In genomic region chr1:68339505-68339904, GRCh38 we compare ENCODE assay signal across 16 cellular contexts.
DNase-seq lines count a peak whose midpoint lies in the region; ATAC-seq and TF ChIP-seq lines count a peak whose summit lies in the region.
"Had no signal": no experiment of that assay in that cellular context is flagged by ENCODE, and none has a peak within 500 bp of the region (broad histone marks: within the 10 kb centered on the region; RNA-seq: fewer than 3 reads in every experiment).

No MANE protein-coding gene starts in this region.

- H3K4me1 ChIP-seq in HCT116 (ENCODE audit: control insufficient read depth in 1 of 2, insufficient read depth in 2 of 2, low read length in 2 of 2) = peaks cover 0 to 17% of the 10 kb centered on the region in 2 experiments; a peak in 2 of 4 replicates
- no peaks in the 10 kb centered on the region for H3K4me1 ChIP-seq in gastrocnemius medialis

- peaks cover 8 to 42% of the 10 kb centered on the region in 2 donors for H3K27me3 Mint-ChIP-seq in stimulated activated naive B cell treated with anti-CD40 and anti-IgM and Interleukin-4, amounts not matched to agents 10 μg/mL and 1 μg/mL and 100 μg/mL, for 72 hours
- H3K27me3 Mint-ChIP-seq: activated CD4-positive, alpha-beta T cell treated with anti-CD3 and anti-CD28 coated beads, Interleukin-2, amount 10 ng/mL, durations not matched to agents 24 days and 14 days had no signal

- no peak overlapping the region for H3K4me2 ChIP-seq in HCT116 (ENCODE audit: low read length)

- no TSS peak for BruUV-seq in HCT116 (replicated peaks; lab: Mats Ljungman, UMichigan)

- no peaks in the 10 kb centered on the region for H4K20me1 ChIP-seq in HCT116 (ENCODE audit: insufficient read depth)

- intact Hi-C loops in HCT116 (cut with micrococcal nuclease) (no loop called here), gastrocnemius medialis (cut with DNase I; ENCODE audit: low total_unique reads) (no loop called here)

- H3K4me3 ChIP-seq in HCT116 (replicated peaks in 1 of 2; ENCODE audit: low read depth in 1 of 2, low read length in 2 of 2) = no peak overlapping the region
- H3K4me3 ChIP-seq in fibroblast of mammary gland (ENCODE audit: control insufficient read depth, low read depth, low read length) = no peak overlapping the region
- H3K4me3 ChIP-seq in gastrocnemius medialis = no peak overlapping the region

- H3K27ac ChIP-seq in HCT116 (ENCODE audit: low read depth, low read length) (no peak overlapping the region), gastrocnemius medialis (no peak overlapping the region)

- H3K9me3 ChIP-seq in HCT116 (ENCODE audit: control insufficient read depth in 1 of 2, insufficient read depth in 1 of 2, low read depth in 1 of 2, low read length in 2 of 2) (no peaks in the 10 kb centered on the region), gastrocnemius medialis (no peaks in the 10 kb centered on the region)

- no peak overlapping the region for H3K27ac Mint-ChIP-seq in stimulated activated naive B cell treated with anti-CD40 and anti-IgM and Interleukin-4, amounts not matched to agents 10 μg/mL and 1 μg/mL and 100 μg/mL, for 72 hours
- H3K27ac Mint-ChIP-seq: activated CD4-positive, alpha-beta T cell treated with anti-CD3 and anti-CD28 coated beads, Interleukin-2, amount 10 ng/mL, durations not matched to agents 24 days and 14 days; activated naive CD8-positive, alpha-beta T cell; CD4-positive, CD25-positive, alpha-beta regulatory T cell had no signal

- H3K4me1 Mint-ChIP-seq in stimulated activated naive B cell treated with anti-CD40 and anti-IgM and Interleukin-4, amounts not matched to agents 10 μg/mL and 1 μg/mL and 100 μg/mL, for 72 hours = peaks cover 0 to 4% of the 10 kb centered on the region in 2 donors
- H3K4me1 Mint-ChIP-seq: activated CD4-positive, alpha-beta T cell treated with anti-CD3 and anti-CD28 coated beads, Interleukin-2, amount 10 ng/mL, durations not matched to agents 24 days and 14 days; CD4-positive, CD25-positive, alpha-beta regulatory T cell had no signal

- no peak for TF ChIP-seq RAD21 in HCT116 (IDR thresholded peaks at IDR 0.05; ENCODE audit: low read depth)

- H3K27me3 ChIP-seq in HCT116 (ENCODE audit: insufficient read depth, low read length) (no peaks in the 10 kb centered on the region), gastrocnemius medialis (no peaks in the 10 kb centered on the region)

- ATAC-seq in HCT116 (no peak), gastrocnemius medialis (peak; percentile 68 to 92), HG02970 (IDR thresholded peaks at IDR 0.05; ENCODE audit: low FRiP score, unreplicated experiment) (no peak), GM21515 (IDR thresholded peaks at IDR 0.05; ENCODE audit: unreplicated experiment) (no peak)
- no peak for ATAC-seq in stimulated activated naive B cell treated with anti-CD40 and anti-IgM and Interleukin-4, amounts not matched to agents 10 μg/mL and 1 μg/mL and 100 μg/mL, for 72 hours (replicated peaks)
- ATAC-seq: Panc1; stimulated activated naive CD8-positive, alpha-beta T cell treated with anti-CD3 and anti-CD28 coated beads, Interleukin-15, Interleukin-2, amounts not matched to agents 100 U/mL and 50 U/mL, for 24 hours had no signal

- H3K36me3 Mint-ChIP-seq in stimulated activated naive B cell treated with anti-CD40 and anti-IgM and Interleukin-4, amounts not matched to agents 10 μg/mL and 1 μg/mL and 100 μg/mL, for 72 hours = no peaks in the 10 kb centered on the region
- H3K36me3 Mint-ChIP-seq: activated naive CD8-positive, alpha-beta T cell; CD4-positive, CD25-positive, alpha-beta regulatory T cell had no signal

- no peak for TF ChIP-seq POLR2A in HCT116 (IDR thresholded peaks at IDR 0.05; ENCODE audit: borderline replicate concordance, extremely low read depth, insufficient read depth, insufficient read length)
- TF ChIP-seq POLR2A in gastrocnemius medialis (IDR thresholded peaks at IDR 0.05) = no peak

- in situ Hi-C loops in gastrocnemius medialis (cut with MboI; ENCODE audit: low sequenced_read_pairs in 4 of 4) = loop anchor here in 2 of 4 donors (10.0 to 25.0 kb wide), 5 partner anchors 477 to 827 kb away; no protein-coding TSS in a partner anchor

- no peaks in the 10 kb centered on the region for H3K9me3 Mint-ChIP-seq in stimulated activated naive B cell treated with anti-CD40 and anti-IgM and Interleukin-4, amounts not matched to agents 10 μg/mL and 1 μg/mL and 100 μg/mL, for 72 hours
- H3K9me3 Mint-ChIP-seq: activated CD4-positive, alpha-beta T cell treated with anti-CD3 and anti-CD28 coated beads, Interleukin-2, amount 10 ng/mL, durations not matched to agents 24 days and 14 days had no signal

- no peak overlapping the region for H3K4me3 Mint-ChIP-seq in stimulated activated naive B cell treated with anti-CD40 and anti-IgM and Interleukin-4, amounts not matched to agents 10 μg/mL and 1 μg/mL and 100 μg/mL, for 72 hours
- H3K4me3 Mint-ChIP-seq: activated CD4-positive, alpha-beta T cell treated with anti-CD3 and anti-CD28 coated beads, Interleukin-2, amount 10 ng/mL, durations not matched to agents 24 days and 14 days; activated naive CD8-positive, alpha-beta T cell; CD4-positive, CD25-positive, alpha-beta regulatory T cell had no signal

- RAD21 ChIA-PET in HCT116 (lab: Charles Lee; ENCODE audit: low non-redundant PET in 1 of 2, low total read pairs in 2 of 2, uncharacterized antibody in 2 of 2, unreplicated experiment in 2 of 2) = no interaction called here

- CTCF ChIA-PET in HCT116 (lab: Charles Lee) = interaction anchor here (1.6 kb wide), 1 partner anchor 219 kb away, joined by 5 read pairs; no protein-coding TSS in a partner anchor

- no peak for DNase-seq in HCT116 (ENCODE audit: low read depth, low spot score)
- peak; percentile 31 for DNase-seq in RPMI7951 (ENCODE audit: low read depth)
- peak; percentile 76 for DNase-seq in fibroblast of mammary gland (ENCODE audit: low read depth)
- no peak for DNase-seq in gastrocnemius medialis
- no peak for DNase-seq in stimulated activated naive B cell treated with anti-CD40 and anti-IgM and Interleukin-4, amounts not matched to agents 10 μg/mL and 1 μg/mL and 100 μg/mL, for 72 hours
- DNase-seq: activated CD4-positive, alpha-beta T cell treated with anti-CD3 and anti-CD28 coated beads, Interleukin-2, amount 10 ng/mL, durations not matched to agents 24 days and 14 days; CD4-positive, CD25-positive, alpha-beta regulatory T cell; cerebellar nuclear complex; NCI-H1694; NCI-H510A; small intestine; stimulated activated naive CD8-positive, alpha-beta T cell treated with anti-CD3 and anti-CD28 coated beads, Interleukin-15, Interleukin-2, amounts not matched to agents 100 U/mL and 50 U/mL, for 24 hours had no signal

- TF ChIP-seq CTCF in HCT116 (IDR thresholded peaks at IDR 0.05 in 2 of 3, conservative IDR thresholded peaks at IDR 0.05 in 1 of 3; ENCODE audit: borderline replicate concordance in 1 of 3, insufficient read depth in 1 of 3, low read depth in 2 of 3, low read length in 2 of 3) (no peak), fibroblast of mammary gland (conservative IDR thresholded peaks at IDR 0.05; ENCODE audit: control insufficient read depth, insufficient read depth, low read depth, low read length) (no peak), gastrocnemius medialis (IDR thresholded peaks at IDR 0.05 in 4 of 5, conservative IDR thresholded peaks at IDR 0.05 in 1 of 5) (no peak)

- no peak overlapping the region for H3K9ac ChIP-seq in HCT116 (ENCODE audit: low read length)

- no peaks in the 10 kb centered on the region for H3K79me2 ChIP-seq in HCT116 (ENCODE audit: insufficient read depth, low read length)

- no peaks in the 10 kb centered on the region for H3K36me3 ChIP-seq in HCT116 (ENCODE audit: control insufficient read depth in 1 of 2, insufficient read depth in 2 of 2, low read length in 2 of 2)
- no peaks in the 10 kb centered on the region for H3K36me3 ChIP-seq in gastrocnemius medialis

- POLR2A ChIA-PET in HCT116 (lab: Charles Lee) = no interaction called here

- H2AFZ ChIP-seq in HCT116 (ENCODE audit: low read depth, low read length, poor library complexity, severe bottlenecking) = peak overlapping the region; percentile 17

- H3K9me2 ChIP-seq in HCT116 (ENCODE audit: insufficient read depth) = no peaks in the 10 kb centered on the region

TF ChIP-seq in HCT116, 20 proteins besides CTCF, POLR2A, EP300 and RAD21 (continues in another document):
- TF ChIP-seq TCF7L2 (IDR thresholded peaks at IDR 0.05; ENCODE audit: borderline replicate concordance, extremely low read depth, insufficient read depth, insufficient read length) = no peak
- no peak for TF ChIP-seq ATF3 (IDR thresholded peaks at IDR 0.05)
- no peak for TF ChIP-seq EZH2phosphoT487 (IDR thresholded peaks at IDR 0.05; ENCODE audit: borderline replicate concordance)
- no peak for TF ChIP-seq CEBPB (IDR thresholded peaks at IDR 0.05; ENCODE audit: low read depth)
- TF ChIP-seq FOSL1 (IDR thresholded peaks at IDR 0.05; ENCODE audit: low read depth) = no peak
- no peak for TF ChIP-seq REST (IDR thresholded peaks at IDR 0.05; ENCODE audit: low read depth)
- no peak for TF ChIP-seq EZH2 (IDR thresholded peaks at IDR 0.05)
- TF ChIP-seq ZFX (IDR thresholded peaks at IDR 0.05) = no peak

Comparison
In these comparisons a context has a peak if more than half of its experiments do, and no peak if none do; other contexts are left out.
1. ATAC-seq: peak in gastrocnemius medialis (2 of 2); none in HCT116 (single experiment), stimulated activated naive B cell treated with anti-CD40 and anti-IgM and Interleukin-4, amounts not matched to agents 10 μg/mL and 1 μg/mL and 100 μg/mL, for 72 hours (0 of 2), HG02970 (single experiment) and GM21515 (single experiment).
2. DNase-seq: peak in RPMI7951 (single experiment) and fibroblast of mammary gland (single experiment); none in HCT116 (single experiment), gastrocnemius medialis (0 of 2) and stimulated activated naive B cell treated with anti-CD40 and anti-IgM and Interleukin-4, amounts not matched to agents 10 μg/mL and 1 μg/mL and 100 μg/mL, for 72 hours (single experiment).